12 cellular contexts compared by ENCODE assay signal in the genomic region with DNA sequence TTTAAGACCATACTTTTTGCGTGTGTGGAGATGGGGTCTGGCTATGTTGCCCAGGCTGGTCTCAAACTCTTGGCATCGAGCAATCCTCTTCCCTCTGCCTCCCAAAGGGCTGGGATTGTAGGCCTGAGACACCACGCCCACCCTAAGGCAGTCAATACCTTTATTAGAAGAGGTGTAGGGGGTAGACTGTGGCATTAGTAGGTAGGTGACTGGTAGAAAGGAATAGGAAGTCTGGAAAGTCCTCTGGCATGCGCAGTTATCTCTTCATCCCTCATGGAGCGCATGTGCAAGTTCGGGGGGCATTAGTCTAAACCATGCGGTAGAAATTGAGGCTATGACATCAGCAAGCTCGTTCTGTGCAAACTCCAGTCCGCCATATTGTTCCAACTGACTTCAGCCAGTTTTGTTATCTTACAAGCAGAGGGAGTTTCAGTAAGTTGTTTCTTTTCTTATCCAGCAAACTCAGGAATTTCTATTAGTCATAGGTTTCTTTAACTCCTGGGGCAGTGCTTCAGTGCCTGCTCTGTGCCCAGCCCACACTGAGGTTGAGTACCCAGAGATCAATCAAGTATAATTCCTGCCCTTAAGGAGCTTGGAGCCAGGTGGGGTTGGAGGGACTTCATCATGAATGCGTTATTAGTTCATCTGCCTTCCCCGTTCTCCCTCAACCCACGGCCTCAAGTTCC. TPM values are rescaled to one million over a fixed set of nuclear protein-coding genes. Genes with fewer than 3 reads are reported as not detected.
DNase-seq lines count a peak whose midpoint lies in the region; ATAC-seq, FAIRE-seq and TF ChIP-seq lines count a peak whose summit lies in the region.
"Had no signal": no experiment of that assay in that cellular context is flagged by ENCODE, and none has a peak within 500 bp of the region (broad histone marks: within the 10 kb centered on the region; RNA-seq: fewer than 3 reads in every experiment).

No MANE protein-coding gene starts in this region.

- POLR2A ChIA-PET in HEK293T (lab: Yijun Ruan, JAX), result no interaction called here

- no peak overlapping the region for H2AFZ ChIP-seq in mesenchymal stem cell (ENCODE audit: low read depth, low read length)

- FAIRE-seq in bronchial epithelial cell (lab: Jason Lieb, UNC), result no peak
- FAIRE-seq: islet of Langerhans had no signal

- H2BK12ac ChIP-seq in mesenchymal stem cell (ENCODE audit: low read length in 2 of 2), result no peak overlapping the region

- H3K4me2 ChIP-seq in mesenchymal stem cell (ENCODE audit: low read length, poor library complexity, severe bottlenecking), result no peak overlapping the region

- no peak overlapping the region for H4K91ac ChIP-seq in mesenchymal stem cell (ENCODE audit: low read length)

- peak overlapping the region; percentile 38 for H3K9ac ChIP-seq in mesenchymal stem cell (ENCODE audit: low read length)

- ATAC-seq in GM21447 (IDR thresholded peaks at IDR 0.05; ENCODE audit: unreplicated experiment), result no peak

- CTCF ChIA-PET in HEK293T (lab: Yijun Ruan, JAX), result interaction anchor here (0.7 to 3.6 kb wide), 3 partner anchors 17 to 37 kb away, joined by 3 to 30 read pairs (median 10); no protein-coding TSS in a partner anchor

- peak overlapping the region in 1 of 2 experiments; percentile 32 for H3K4ac ChIP-seq in mesenchymal stem cell (ENCODE audit: low read depth in 1 of 2, low read length in 2 of 2)

- no peak overlapping the region for H3K14ac ChIP-seq in mesenchymal stem cell (ENCODE audit: low read length in 2 of 2)

- no peak overlapping the region for H3K23ac ChIP-seq in mesenchymal stem cell (ENCODE audit: low read length in 2 of 2)

- peaks cover 10% of the 10 kb centered on the region for H3K36me3 ChIP-seq in KOPT-K1 (ENCODE audit: insufficient read depth, low read length)
- H3K36me3 ChIP-seq in bronchial epithelial cell (ENCODE audit: control insufficient read depth, insufficient read depth, low read length), result no peaks in the 10 kb centered on the region
- H3K36me3 ChIP-seq in mesenchymal stem cell (ENCODE audit: control insufficient read depth in 1 of 2, insufficient read depth in 2 of 2, low read depth in 1 of 2, low read length in 2 of 2), result no peaks in the 10 kb centered on the region
- no peaks in the 10 kb centered on the region for H3K36me3 ChIP-seq in BE2C

- H3K9me3 ChIP-seq in KOPT-K1 (ENCODE audit: insufficient read depth, low read length, poor library complexity, severe bottlenecking) (no peaks in the 10 kb centered on the region), mesenchymal stem cell (ENCODE audit: control insufficient read depth, low read length) (no peaks in the 10 kb centered on the region), BE2C (no peaks in the 10 kb centered on the region)

- H3K27me3 ChIP-seq in bronchial epithelial cell (ENCODE audit: control insufficient read depth, insufficient read depth, low read length) (no peaks in the 10 kb centered on the region), mesenchymal stem cell (ENCODE audit: control insufficient read depth in 1 of 2, insufficient read depth in 1 of 2, low read length in 2 of 2) (no peaks in the 10 kb centered on the region), BE2C (no peaks in the 10 kb centered on the region)

- H3K18ac ChIP-seq in mesenchymal stem cell (ENCODE audit: low read depth in 1 of 2, low read length in 2 of 2), result no peak overlapping the region

- H3K4me1 ChIP-seq in mesenchymal stem cell (ENCODE audit: control insufficient read depth, insufficient read depth, low read depth, low read length) (peaks cover 14% of the 10 kb centered on the region), BE2C (peaks cover 2% of the 10 kb centered on the region; the same call in 1 of the 2 replicates)

- peak overlapping the region; percentile 79 for H4K8ac ChIP-seq in mesenchymal stem cell (ENCODE audit: low read length)

- H2BK5ac ChIP-seq in mesenchymal stem cell (ENCODE audit: low read depth, low read length, poor library complexity, severe bottlenecking), result no peak overlapping the region

- no peak overlapping the region for H2BK120ac ChIP-seq in mesenchymal stem cell (ENCODE audit: low read depth, low read length)

- H3K79me1 ChIP-seq in mesenchymal stem cell (replicated peaks; ENCODE audit: low read length, poor library complexity, severe bottlenecking), result peaks cover 3% of the 10 kb centered on the region

- no peak overlapping the region for H2AK5ac ChIP-seq in mesenchymal stem cell (ENCODE audit: low read length, severe bottlenecking)

- H3K4me3 ChIP-seq in AG10803 (ENCODE audit: low read length), result no peak overlapping the region
- no peak overlapping the region for H3K4me3 ChIP-seq in bronchial epithelial cell (ENCODE audit: low read depth, low read length)
- no peak overlapping the region for H3K4me3 ChIP-seq in mesenchymal stem cell (ENCODE audit: insufficient read depth in 1 of 2, low read depth in 1 of 2, low read length in 2 of 2)
- no peak overlapping the region for H3K4me3 ChIP-seq in BE2C (ENCODE audit: low read depth, low read length)

- no peak for TF ChIP-seq CTCF in AG10803 (conservative IDR thresholded peaks at IDR 0.05; ENCODE audit: low read length)
- no peak for TF ChIP-seq CTCF in bronchial epithelial cell (IDR thresholded peaks at IDR 0.05; ENCODE audit: insufficient read depth, low read length, severe bottlenecking)
- no peak for TF ChIP-seq CTCF in BE2C (IDR thresholded peaks at IDR 0.05; ENCODE audit: low read depth, low read length)

- WGBS in mesenchymal stem cell, result 93% methylated on average over 11 of the region's 12 CpGs

- H3K27ac ChIP-seq in KOPT-K1 (ENCODE audit: low read depth, low read length, poor library complexity, severe bottlenecking) (peak overlapping the region; percentile 90), mesenchymal stem cell (ENCODE audit: low read length, poor library complexity, severe bottlenecking) (peak overlapping the region; percentile 75)

- no peak overlapping the region for H2BK15ac ChIP-seq in mesenchymal stem cell (ENCODE audit: low read depth, poor library complexity, severe bottlenecking)

- DNase-seq in AG10803 (ENCODE audit: low read depth), result peak; percentile 37
- peak; percentile 49 for DNase-seq in bronchial epithelial cell (ENCODE audit: low read depth)
- DNase-seq in mesenchymal stem cell, result peak; percentile 44
- no peak for DNase-seq in BE2C
- no peak for DNase-seq in iPS-NIHi7 (ENCODE audit: extremely low spot score)
- no peak for DNase-seq in HEK293T (ENCODE audit: extremely low spot score)
- DNase-seq: activated CD8-positive, alpha-beta T cell treated with anti-CD3 and anti-CD28 coated beads, Interleukin-2, amount 10 ng/mL, durations not matched to agents 7 days and 5 days; NCI-H1092 treated with DMSO at 0.1 percent for 48 hours; stimulated activated CD4-positive, alpha-beta T cell treated with anti-CD3 and anti-CD28 coated beads, Interleukin-4, amount 100 ng/mL, for 24 hours had no signal

TF ChIP-seq in HEK293T, 16 proteins besides CTCF, POLR2A, EP300 and RAD21:
- TF ChIP-seq ZNF384 (IDR thresholded peaks at IDR 0.05) (no peak), HDGF (IDR thresholded peaks at IDR 0.05; ENCODE audit: borderline replicate concordance) (no peak), FOXK2 (IDR thresholded peaks at IDR 0.05) (no peak), BHLHE40 (IDR thresholded peaks at IDR 0.05; ENCODE audit: borderline replicate concordance) (no peak), ELF4 (IDR thresholded peaks at IDR 0.05) (no peak), FOXM1 (IDR thresholded peaks at IDR 0.05; ENCODE audit: borderline replicate concordance) (no peak), NFRKB (IDR thresholded peaks at IDR 0.05) (no peak), L3MBTL2 (conservative IDR thresholded peaks at IDR 0.05) (no peak), SP1 (IDR thresholded peaks at IDR 0.05) (no peak), CTBP1 (IDR thresholded peaks at IDR 0.05; ENCODE audit: borderline replicate concordance) (no peak), FOXA1 (IDR thresholded peaks at IDR 0.05) (no peak), ARNT (IDR thresholded peaks at IDR 0.05) (no peak), SUZ12 (IDR thresholded peaks at IDR 0.05) (no peak), TARDBP (IDR thresholded peaks at IDR 0.05) (no peak), LEF1 (IDR thresholded peaks at IDR 0.05; ENCODE audit: borderline replicate concordance) (no peak), PKNOX1 (IDR thresholded peaks at IDR 0.05) (no peak)

RNA-seq across cellular contexts. Expression of gene RANBP3, which starts 7.3 kb away (rescaled TPM):
- total RNA-seq in bronchial epithelial cell, result 25.0 and 27.9 TPM in 2 replicates
- polyA plus RNA-seq in mesenchymal stem cell (2013, experiment 1 of 2), result 80.2 TPM
- 75.1 TPM for polyA plus RNA-seq in mesenchymal stem cell (2013, experiment 2 of 2)
- polyA plus RNA-seq in BE2C (2012; ENCODE audit: insufficient read depth, insufficient read length, low read depth), result 210 TPM

Comparison
In these comparisons a context has a peak if more than half of its experiments do, and no peak if none do; other contexts are left out.
1. DNase-seq: peak in AG10803 (single experiment), bronchial epithelial cell (single experiment) and mesenchymal stem cell (single experiment); none in BE2C (single experiment), iPS-NIHi7 (single experiment) and HEK293T (single experiment).